Comparison of ENCODE assay signal across 12 cellular contexts in genomic region chr11:60367009-60367408, GRCh38. TPM values are rescaled to one million over a fixed set of nuclear protein-coding genes. Genes with fewer than 3 reads are reported as not detected.
DNase-seq lines count a peak whose midpoint lies in the region; ATAC-seq and TF ChIP-seq lines count a peak whose summit lies in the region.
"Had no signal": no experiment of that assay in that cellular context is flagged by ENCODE, and none has a peak within 500 bp of the region (broad histone marks: within the 10 kb centered on the region; RNA-seq: fewer than 3 reads in every experiment).

No MANE protein-coding gene starts in this region.

- no peaks in the 10 kb centered on the region for H3K9me3 Mint-ChIP-seq in activated T-cell treated with anti-CD3 and anti-CD28 coated beads, Interleukin-2, amount 50 U/mL, for 72 hours
- peaks cover 0 to 3% of the 10 kb centered on the region in 2 donors for H3K9me3 Mint-ChIP-seq in stimulated activated naive B cell treated with anti-CD40 and anti-IgM and Interleukin-4, amounts not matched to agents 10 μg/mL and 1 μg/mL and 100 μg/mL, for 72 hours

- peaks cover 48% of the 10 kb centered on the region for H3K27me3 Mint-ChIP-seq in activated T-cell treated with anti-CD3 and anti-CD28 coated beads, Interleukin-2, amount 50 U/mL, for 72 hours (ENCODE audit: low read depth)
- no peaks in the 10 kb centered on the region for H3K27me3 Mint-ChIP-seq in stimulated activated naive B cell treated with anti-CD40 and anti-IgM and Interleukin-4, amounts not matched to agents 10 μg/mL and 1 μg/mL and 100 μg/mL, for 72 hours

- H3K4me3 Mint-ChIP-seq in activated T-cell treated with anti-CD3 and anti-CD28 coated beads, Interleukin-2, amount 50 U/mL, for 72 hours, result no peak overlapping the region
- H3K4me3 Mint-ChIP-seq in stimulated activated naive B cell treated with anti-CD40 and anti-IgM and Interleukin-4, amounts not matched to agents 10 μg/mL and 1 μg/mL and 100 μg/mL, for 72 hours, result peak overlapping the region; percentile 48 to 59

- no peak overlapping the region for H3K27ac Mint-ChIP-seq in activated T-cell treated with anti-CD3 and anti-CD28 coated beads, Interleukin-2, amount 50 U/mL, for 72 hours
- peak overlapping the region; percentile 14 for H3K27ac Mint-ChIP-seq in stimulated activated naive B cell treated with anti-CD40 and anti-IgM and Interleukin-4, amounts not matched to agents 10 μg/mL and 1 μg/mL and 100 μg/mL, for 72 hours

- no peak for TF ChIP-seq EP300 in gastroesophageal sphincter (IDR thresholded peaks at IDR 0.05)

- ATAC-seq in activated T-cell treated with anti-CD3 and anti-CD28 coated beads, Interleukin-2, amount 50 U/mL, for 72 hours (replicated peaks in 1 of 2), result peak; percentile 68 to 69
- ATAC-seq in HG02571 (IDR thresholded peaks at IDR 0.05; ENCODE audit: unreplicated experiment), result peak; percentile 88
- peak; percentile 80 for ATAC-seq in HG03520 (IDR thresholded peaks at IDR 0.05; ENCODE audit: unreplicated experiment)
- ATAC-seq in stimulated activated naive B cell treated with anti-CD40 and anti-IgM and Interleukin-4, amounts not matched to agents 10 μg/mL and 1 μg/mL and 100 μg/mL, for 72 hours (replicated peaks), result peak; percentile 75 to 76
- no peak for ATAC-seq in gastroesophageal sphincter

- no peak for TF ChIP-seq CTCF in gastroesophageal sphincter (IDR thresholded peaks at IDR 0.05)

- no peaks in the 10 kb centered on the region for H3K9me3 ChIP-seq in gastroesophageal sphincter
- H3K9me3 ChIP-seq: adrenal gland had no signal

- no peak for TF ChIP-seq POLR2A in gastroesophageal sphincter (IDR thresholded peaks at IDR 0.05)

- in situ Hi-C loops in G401 (cut with HindIII; ENCODE audit: low sequenced_read_pairs), result no loop called here

- H3K4me1 ChIP-seq in gastroesophageal sphincter, result no peaks in the 10 kb centered on the region
- H3K4me1 ChIP-seq: adrenal gland had no signal

- DNase-seq in activated T-cell treated with anti-CD3 and anti-CD28 coated beads, Interleukin-2, amount 50 U/mL, for 72 hours, result peak in 1 of 2 donors; percentile 2
- DNase-seq in activated T-cell treated with anti-CD3 and anti-CD28 coated beads, Interleukin-2, amount 50 U/mL, for 48 hours, result no peak
- DNase-seq in stimulated activated naive B cell treated with anti-CD40 and anti-IgM and Interleukin-4, amounts not matched to agents 10 μg/mL and 1 μg/mL and 100 μg/mL, for 72 hours, result peak; percentile 32
- DNase-seq in G401 (ENCODE audit: low spot score), result no peak
- DNase-seq in globus pallidus (ENCODE audit: low spot score), result no peak
- DNase-seq: adrenal gland; stimulated activated CD4-positive, alpha-beta T cell treated with anti-CD3 and anti-CD28 coated beads, Interleukin-2, amount 100 ng/mL, for 24 hours had no signal

- H3K36me3 ChIP-seq in gastroesophageal sphincter, result no peaks in the 10 kb centered on the region
- H3K36me3 ChIP-seq: adrenal gland had no signal

- 34 to 49% methylated on average over 2 of the region's 2 CpGs for WGBS in gastroesophageal sphincter (ENCODE audit: low coverage in 1 of 2), 2 donors

- peaks cover 28% of the 10 kb centered on the region for H3K27me3 ChIP-seq in gastroesophageal sphincter
- H3K27me3 ChIP-seq: adrenal gland had no signal

- peaks cover 11% of the 10 kb centered on the region for H3K4me1 Mint-ChIP-seq in activated T-cell treated with anti-CD3 and anti-CD28 coated beads, Interleukin-2, amount 50 U/mL, for 72 hours (ENCODE audit: low read depth)
- peaks cover 57 to 89% of the 10 kb centered on the region in 2 donors for H3K4me1 Mint-ChIP-seq in stimulated activated naive B cell treated with anti-CD40 and anti-IgM and Interleukin-4, amounts not matched to agents 10 μg/mL and 1 μg/mL and 100 μg/mL, for 72 hours

- no peak overlapping the region for H3K4me3 ChIP-seq in gastroesophageal sphincter
- H3K4me3 ChIP-seq: adrenal gland had no signal

- no peaks in the 10 kb centered on the region for H3K36me3 Mint-ChIP-seq in activated T-cell treated with anti-CD3 and anti-CD28 coated beads, Interleukin-2, amount 50 U/mL, for 72 hours (ENCODE audit: insufficient read depth in 2 of 2)
- peaks cover 6 to 15% of the 10 kb centered on the region in 2 donors for H3K36me3 Mint-ChIP-seq in stimulated activated naive B cell treated with anti-CD40 and anti-IgM and Interleukin-4, amounts not matched to agents 10 μg/mL and 1 μg/mL and 100 μg/mL, for 72 hours

- H3K27ac ChIP-seq in gastroesophageal sphincter, result no peak overlapping the region
- H3K27ac ChIP-seq: adrenal gland had no signal

RNA-seq across cellular contexts. Expression of gene MS4A7, which starts 11.3 kb away (rescaled TPM):
- not detected for total RNA-seq in activated T-cell treated with anti-CD3 and anti-CD28 coated beads, Interleukin-2, amount 50 U/mL, for 72 hours
- not detected in 2 replicates for total RNA-seq in G401 (2014; rRNA removed; shearing (Covaris generic))
- total RNA-seq in gastroesophageal sphincter, result 10 to 100 TPM; 15.0 to 34.2 (median 23.5) TPM
- total RNA-seq: fibroblast of lung had no signal

RNA-seq across cellular contexts. Expression of gene MS4A14, which starts 29.2 kb away (rescaled TPM):
- total RNA-seq in activated T-cell treated with anti-CD3 and anti-CD28 coated beads, Interleukin-2, amount 50 U/mL, for 72 hours, result not detected
- not detected in 2 replicates for total RNA-seq in G401 (2014; rRNA removed; shearing (Covaris generic))
- total RNA-seq in gastroesophageal sphincter, result 1 to 10 TPM; 1.3 to 2.4 (median 1.6) TPM
- total RNA-seq: fibroblast of lung had no signal

RNA-seq across cellular contexts. Expression of gene MS4A6E, which starts 40.0 kb away (rescaled TPM):
- not detected for total RNA-seq in activated T-cell treated with anti-CD3 and anti-CD28 coated beads, Interleukin-2, amount 50 U/mL, for 72 hours
- not detected in 2 replicates for total RNA-seq in G401 (2014; rRNA removed; shearing (Covaris generic))
- total RNA-seq in gastroesophageal sphincter, result not detected
- total RNA-seq: adrenal gland, fibroblast of lung, mucosa of gallbladder had no signal

Comparison
In these comparisons a context has a peak if more than half of its experiments do, and no peak if none do; other contexts are left out.
1. H3K4me3 Mint-ChIP-seq: peak in stimulated activated naive B cell treated with anti-CD40 and anti-IgM and Interleukin-4, amounts not matched to agents 10 μg/mL and 1 μg/mL and 100 μg/mL, for 72 hours (2 of 2); none in activated T-cell treated with anti-CD3 and anti-CD28 coated beads, Interleukin-2, amount 50 U/mL, for 72 hours (0 of 2).
2. RNA of gene MS4A7, which starts 11.3 kb away (total RNA-seq): 15.0 to 34.2 TPM in gastroesophageal sphincter; not detected in activated T-cell treated with anti-CD3 and anti-CD28 coated beads, Interleukin-2, amount 50 U/mL, for 72 hours and not detected in G401; every median in the first group is over 10 times any median in the second.